In genomic region chr17:59634632-59635561, GRCh38 we compare ENCODE assay signal across 10 cellular contexts. TPM values are rescaled to one million over a fixed set of nuclear protein-coding genes. Genes with fewer than 3 reads are reported as not detected.
DNase-seq lines count a peak whose midpoint lies in the region; ATAC-seq and TF ChIP-seq lines count a peak whose summit lies in the region.
"Had no signal": no experiment of that assay in that cellular context is flagged by ENCODE, and none has a peak within 500 bp of the region (broad histone marks: within the 10 kb centered on the region; RNA-seq: fewer than 3 reads in every experiment).

No MANE protein-coding gene starts in this region.

- DNase-seq in Right ventricle myocardium inferior (ENCODE audit: missing footprints) (no peak), right atrium auricular region (ENCODE audit: low spot score) (no peak), left lobe of liver (ENCODE audit: low spot score) (no peak), NAMALWA (ENCODE audit: low spot score) (no peak), NCI-H2107 treated with DMSO at 0.1 percent for 48 hours (lab: John Stamatoyannopoulos, UW; ENCODE audit: unreplicated experiment) (no peak), nucleus accumbens (lab: John Stamatoyannopoulos, UW) (no peak)
- DNase-seq: BE2C, NCI-H146 had no signal

- no peaks in the 10 kb centered on the region for H3K9me3 Mint-ChIP-seq in activated naive CD8-positive, alpha-beta T cell (ENCODE audit: low read depth)

- no peaks in the 10 kb centered on the region for H3K36me3 ChIP-seq in right atrium auricular region

- H3K27ac ChIP-seq in right atrium auricular region, result peak overlapping the region in 1 of 2 donors; percentile 13

- no peaks in the 10 kb centered on the region for H3K27me3 ChIP-seq in right atrium auricular region
- H3K27me3 ChIP-seq: BE2C had no signal

- peak overlapping the region; percentile 8 for H3K27ac Mint-ChIP-seq in activated naive CD8-positive, alpha-beta T cell

- no peaks in the 10 kb centered on the region for H3K9me3 ChIP-seq in right atrium auricular region
- H3K9me3 ChIP-seq: BE2C had no signal

- H3K36me3 Mint-ChIP-seq in activated naive CD8-positive, alpha-beta T cell, result peaks cover 3% of the 10 kb centered on the region

- peaks cover 71% of the 10 kb centered on the region for H3K4me1 Mint-ChIP-seq in activated naive CD8-positive, alpha-beta T cell (ENCODE audit: low read depth)

- peaks cover 0 to 76% of the 10 kb centered on the region in 2 donors for H3K4me1 ChIP-seq in right atrium auricular region

- peak overlapping the region; percentile 35 for H3K4me3 Mint-ChIP-seq in activated naive CD8-positive, alpha-beta T cell

- intact Hi-C loops in Right ventricle myocardium inferior (cut with DNase I), result no loop called here

- TF ChIP-seq CTCF in right atrium auricular region (IDR thresholded peaks at IDR 0.05), result no peak

- H3K27me3 Mint-ChIP-seq in activated naive CD8-positive, alpha-beta T cell, result no peaks in the 10 kb centered on the region

- H3K4me3 ChIP-seq in right atrium auricular region, result no peak overlapping the region

- ATAC-seq in Right ventricle myocardium inferior (peak; percentile 17), left lobe of liver (peak; percentile 59), HG02981 (IDR thresholded peaks at IDR 0.05; ENCODE audit: unreplicated experiment) (no peak)

RNA-seq across cellular contexts. Expression of gene CLTC, which starts 15.2 kb away (rescaled TPM):
- total RNA-seq in Right ventricle myocardium inferior (136 TPM), right atrium auricular region (100 to 1,000 TPM; 183 to 256 TPM), left lobe of liver (111 TPM)
